ENCODE assay signal across 1 cellular context in the genomic region with DNA sequence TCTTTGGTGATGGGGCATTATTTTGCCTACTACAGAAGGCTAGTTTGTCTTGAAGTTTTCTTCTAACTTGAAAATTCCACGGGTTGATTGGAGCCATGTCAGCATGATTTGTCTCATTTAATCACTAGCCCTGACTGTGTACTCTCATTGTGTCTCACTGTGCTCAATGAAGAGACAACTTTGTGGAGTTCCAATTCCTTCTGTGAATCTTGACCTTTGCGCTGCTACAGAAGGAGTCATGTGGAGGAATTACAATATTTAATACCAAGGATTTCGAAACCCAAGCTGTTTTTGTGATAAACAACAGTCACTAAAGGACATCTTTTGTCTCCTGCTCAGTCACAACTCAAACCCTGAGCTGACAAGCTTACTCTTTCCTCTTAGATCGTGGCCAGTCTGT.
TF ChIP-seq lines count a peak whose summit lies in the region.

No MANE protein-coding gene starts in this region.

TF ChIP-seq in IMR-90, 13 proteins besides CTCF, POLR2A, EP300 and RAD21 (continued from another document):
- TF ChIP-seq ELK1 (IDR thresholded peaks at IDR 0.05; ENCODE audit: borderline replicate concordance, low read depth, low read length) (no peak), RCOR1 (IDR thresholded peaks at IDR 0.05; ENCODE audit: insufficient replicate concordance, low read length) (no peak), NFE2L2 (IDR thresholded peaks at IDR 0.05; ENCODE audit: low read depth, low read length) (no peak), SMC3 (IDR thresholded peaks at IDR 0.05; ENCODE audit: low read depth, low read length) (no peak), MXI1 (IDR thresholded peaks at IDR 0.05; ENCODE audit: borderline replicate concordance, low read depth, low read length) (no peak)
